ENCODE assay signal across 1 cellular context in genomic region chr6:110178626-110179405, GRCh38.
TF ChIP-seq lines count a peak whose summit lies in the region.

No MANE protein-coding gene starts in this region.

TF ChIP-seq in K562, 482 proteins besides CTCF, POLR2A, EP300 and RAD21 (continued from another document and continues in another):
- TF ChIP-seq HEY1 (CRISPR knock-in tag; IDR thresholded peaks at IDR 0.05; ENCODE audit: borderline replicate concordance) (no peak), ZNF133 (CRISPR knock-in tag; IDR thresholded peaks at IDR 0.05) (no peak), E2F3 (CRISPR knock-in tag; IDR thresholded peaks at IDR 0.05) (no peak), NFYB (IDR thresholded peaks at IDR 0.05; ENCODE audit: extremely low read depth, insufficient read length) (no peak), ETV1 (tag; conservative IDR thresholded peaks at IDR 0.05; ENCODE audit: low read depth) (no peak), BHLHE40 (IDR thresholded peaks at IDR 0.05; ENCODE audit: low read length) (0 out of 2 replicates have a peak, but pooled peaks have one; percentile 8), MCM3 (IDR thresholded peaks at IDR 0.05) (no peak), SMAD4 (CRISPR knock-in tag; conservative IDR thresholded peaks at IDR 0.05) (no peak), ZKSCAN3 (CRISPR knock-in tag; IDR thresholded peaks at IDR 0.05) (no peak), KDM4B (IDR thresholded peaks at IDR 0.05; ENCODE audit: borderline replicate concordance in 2 of 2, low read depth in 1 of 2) (no peak), HMGN3 (IDR thresholded peaks at IDR 0.05; ENCODE audit: borderline replicate concordance, extremely low read depth, insufficient read length, low read depth, low read length) (no peak), SIRT6 (IDR thresholded peaks at IDR 0.05; ENCODE audit: low read depth, low read length) (no peak), ZNF57 (CRISPR knock-in tag; IDR thresholded peaks at IDR 0.05) (no peak), MTA3 (IDR thresholded peaks at IDR 0.05; ENCODE audit: borderline replicate concordance) (no peak), MIER1 (IDR thresholded peaks at IDR 0.05; ENCODE audit: low read depth) (no peak), SRF (CRISPR knock-in tag; IDR thresholded peaks at IDR 0.05) (no peak), BCL6 (CRISPR knock-in tag; IDR thresholded peaks at IDR 0.05) (no peak), MGA (IDR thresholded peaks at IDR 0.05) (no peak), CBX8 (IDR thresholded peaks at IDR 0.05; ENCODE audit: borderline replicate concordance, extremely low read depth, low read depth, low read length, poor library complexity, severe bottlenecking) (no peak), NUFIP1 (IDR thresholded peaks at IDR 0.05; ENCODE audit: partially characterized antibody) (no peak), ZNF77 (CRISPR knock-in tag; IDR thresholded peaks at IDR 0.05) (no peak), ELK3 (CRISPR knock-in tag; IDR thresholded peaks at IDR 0.05) (no peak), NRF1 (conservative IDR thresholded peaks at IDR 0.05 in 1 of 2, IDR thresholded peaks at IDR 0.05 in 1 of 2) (peak; percentile 44 to 59), RAD51 (IDR thresholded peaks at IDR 0.05; ENCODE audit: borderline replicate concordance, low read depth) (no peak), SMARCA5 (IDR thresholded peaks at IDR 0.05) (no peak), SMAD2 (IDR thresholded peaks at IDR 0.05; ENCODE audit: low read depth, low read length) (no peak), JUN (IDR thresholded peaks at IDR 0.05; ENCODE audit: borderline replicate concordance, low read depth, low read length) (no peak), JUN (CRISPR knock-in tag; IDR thresholded peaks at IDR 0.05; ENCODE audit: borderline replicate concordance) (no peak), MYC (IDR thresholded peaks at IDR 0.05; ENCODE audit: low read depth, low read length) (no peak), MYC (CRISPR knock-in tag; IDR thresholded peaks at IDR 0.05; ENCODE audit: borderline replicate concordance, low read depth) (no peak), CEBPB (tag; IDR thresholded peaks at IDR 0.05) (no peak), SMC3 (conservative IDR thresholded peaks at IDR 0.05; ENCODE audit: insufficient read depth, low read depth, low read length) (no peak; the same call in 1 of the 2 replicates), SMAD1 (IDR thresholded peaks at IDR 0.05; ENCODE audit: low read depth, low read length, partially characterized antibody) (no peak)
- TF ChIP-seq, protein P1, sequence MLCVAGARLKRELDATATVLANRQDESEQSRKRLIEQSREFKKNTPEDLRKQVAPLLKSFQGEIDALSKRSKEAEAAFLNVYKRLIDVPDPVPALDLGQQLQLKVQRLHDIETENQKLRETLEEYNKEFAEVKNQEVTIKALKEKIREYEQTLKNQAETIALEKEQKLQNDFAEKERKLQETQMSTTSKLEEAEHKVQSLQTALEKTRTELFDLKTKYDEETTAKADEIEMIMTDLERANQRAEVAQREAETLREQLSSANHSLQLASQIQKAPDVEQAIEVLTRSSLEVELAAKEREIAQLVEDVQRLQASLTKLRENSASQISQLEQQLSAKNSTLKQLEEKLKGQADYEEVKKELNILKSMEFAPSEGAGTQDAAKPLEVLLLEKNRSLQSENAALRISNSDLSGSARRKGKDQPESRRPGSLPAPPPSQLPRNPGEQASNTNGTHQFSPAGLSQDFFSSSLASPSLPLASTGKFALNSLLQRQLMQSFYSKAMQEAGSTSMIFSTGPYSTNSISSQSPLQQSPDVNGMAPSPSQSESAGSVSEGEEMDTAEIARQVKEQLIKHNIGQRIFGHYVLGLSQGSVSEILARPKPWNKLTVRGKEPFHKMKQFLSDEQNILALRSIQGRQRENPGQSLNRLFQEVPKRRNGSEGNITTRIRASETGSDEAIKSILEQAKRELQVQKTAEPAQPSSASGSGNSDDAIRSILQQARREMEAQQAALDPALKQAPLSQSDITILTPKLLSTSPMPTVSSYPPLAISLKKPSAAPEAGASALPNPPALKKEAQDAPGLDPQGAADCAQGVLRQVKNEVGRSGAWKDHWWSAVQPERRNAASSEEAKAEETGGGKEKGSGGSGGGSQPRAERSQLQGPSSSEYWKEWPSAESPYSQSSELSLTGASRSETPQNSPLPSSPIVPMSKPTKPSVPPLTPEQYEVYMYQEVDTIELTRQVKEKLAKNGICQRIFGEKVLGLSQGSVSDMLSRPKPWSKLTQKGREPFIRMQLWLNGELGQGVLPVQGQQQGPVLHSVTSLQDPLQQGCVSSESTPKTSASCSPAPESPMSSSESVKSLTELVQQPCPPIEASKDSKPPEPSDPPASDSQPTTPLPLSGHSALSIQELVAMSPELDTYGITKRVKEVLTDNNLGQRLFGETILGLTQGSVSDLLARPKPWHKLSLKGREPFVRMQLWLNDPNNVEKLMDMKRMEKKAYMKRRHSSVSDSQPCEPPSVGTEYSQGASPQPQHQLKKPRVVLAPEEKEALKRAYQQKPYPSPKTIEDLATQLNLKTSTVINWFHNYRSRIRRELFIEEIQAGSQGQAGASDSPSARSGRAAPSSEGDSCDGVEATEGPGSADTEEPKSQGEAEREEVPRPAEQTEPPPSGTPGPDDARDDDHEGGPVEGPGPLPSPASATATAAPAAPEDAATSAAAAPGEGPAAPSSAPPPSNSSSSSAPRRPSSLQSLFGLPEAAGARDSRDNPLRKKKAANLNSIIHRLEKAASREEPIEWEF (CRISPR knock-in tag; IDR thresholded peaks at IDR 0.05) = no peak
- TF ChIP-seq, protein P2, sequence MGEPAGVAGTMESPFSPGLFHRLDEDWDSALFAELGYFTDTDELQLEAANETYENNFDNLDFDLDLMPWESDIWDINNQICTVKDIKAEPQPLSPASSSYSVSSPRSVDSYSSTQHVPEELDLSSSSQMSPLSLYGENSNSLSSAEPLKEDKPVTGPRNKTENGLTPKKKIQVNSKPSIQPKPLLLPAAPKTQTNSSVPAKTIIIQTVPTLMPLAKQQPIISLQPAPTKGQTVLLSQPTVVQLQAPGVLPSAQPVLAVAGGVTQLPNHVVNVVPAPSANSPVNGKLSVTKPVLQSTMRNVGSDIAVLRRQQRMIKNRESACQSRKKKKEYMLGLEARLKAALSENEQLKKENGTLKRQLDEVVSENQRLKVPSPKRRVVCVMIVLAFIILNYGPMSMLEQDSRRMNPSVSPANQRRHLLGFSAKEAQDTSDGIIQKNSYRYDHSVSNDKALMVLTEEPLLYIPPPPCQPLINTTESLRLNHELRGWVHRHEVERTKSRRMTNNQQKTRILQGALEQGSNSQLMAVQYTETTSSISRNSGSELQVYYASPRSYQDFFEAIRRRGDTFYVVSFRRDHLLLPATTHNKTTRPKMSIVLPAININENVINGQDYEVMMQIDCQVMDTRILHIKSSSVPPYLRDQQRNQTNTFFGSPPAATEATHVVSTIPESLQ (CRISPR knock-in tag; IDR thresholded peaks at IDR 0.05) = no peak
- TF ChIP-seq, protein P3, sequence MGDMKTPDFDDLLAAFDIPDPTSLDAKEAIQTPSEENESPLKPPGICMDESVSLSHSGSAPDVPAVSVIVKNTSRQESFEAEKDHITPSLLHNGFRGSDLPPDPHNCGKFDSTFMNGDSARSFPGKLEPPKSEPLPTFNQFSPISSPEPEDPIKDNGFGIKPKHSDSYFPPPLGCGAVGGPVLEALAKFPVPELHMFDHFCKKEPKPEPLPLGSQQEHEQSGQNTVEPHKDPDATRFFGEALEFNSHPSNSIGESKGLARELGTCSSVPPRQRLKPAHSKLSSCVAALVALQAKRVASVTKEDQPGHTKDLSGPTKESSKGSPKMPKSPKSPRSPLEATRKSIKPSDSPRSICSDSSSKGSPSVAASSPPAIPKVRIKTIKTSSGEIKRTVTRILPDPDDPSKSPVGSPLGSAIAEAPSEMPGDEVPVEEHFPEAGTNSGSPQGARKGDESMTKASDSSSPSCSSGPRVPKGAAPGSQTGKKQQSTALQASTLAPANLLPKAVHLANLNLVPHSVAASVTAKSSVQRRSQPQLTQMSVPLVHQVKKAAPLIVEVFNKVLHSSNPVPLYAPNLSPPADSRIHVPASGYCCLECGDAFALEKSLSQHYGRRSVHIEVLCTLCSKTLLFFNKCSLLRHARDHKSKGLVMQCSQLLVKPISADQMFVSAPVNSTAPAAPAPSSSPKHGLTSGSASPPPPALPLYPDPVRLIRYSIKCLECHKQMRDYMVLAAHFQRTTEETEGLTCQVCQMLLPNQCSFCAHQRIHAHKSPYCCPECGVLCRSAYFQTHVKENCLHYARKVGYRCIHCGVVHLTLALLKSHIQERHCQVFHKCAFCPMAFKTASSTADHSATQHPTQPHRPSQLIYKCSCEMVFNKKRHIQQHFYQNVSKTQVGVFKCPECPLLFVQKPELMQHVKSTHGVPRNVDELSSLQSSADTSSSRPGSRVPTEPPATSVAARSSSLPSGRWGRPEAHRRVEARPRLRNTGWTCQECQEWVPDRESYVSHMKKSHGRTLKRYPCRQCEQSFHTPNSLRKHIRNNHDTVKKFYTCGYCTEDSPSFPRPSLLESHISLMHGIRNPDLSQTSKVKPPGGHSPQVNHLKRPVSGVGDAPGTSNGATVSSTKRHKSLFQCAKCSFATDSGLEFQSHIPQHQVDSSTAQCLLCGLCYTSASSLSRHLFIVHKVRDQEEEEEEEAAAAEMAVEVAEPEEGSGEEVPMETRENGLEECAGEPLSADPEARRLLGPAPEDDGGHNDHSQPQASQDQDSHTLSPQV (IDR thresholded peaks at IDR 0.05) = no peak
